8 cellular contexts compared by ENCODE assay signal in genomic region chr11:64318694-64319420, GRCh38. TPM values are rescaled to one million over a fixed set of nuclear protein-coding genes. Genes with fewer than 3 reads are reported as not detected.
DNase-seq lines count a peak whose midpoint lies in the region; ATAC-seq, FAIRE-seq and TF ChIP-seq lines count a peak whose summit lies in the region.

No MANE protein-coding gene starts in this region.

- POLR2A ChIA-PET in H1 (lab: Charles Lee; ENCODE audit: partially characterized antibody): interaction anchor here (1.0 to 6.6 kb wide), 10 partner anchors 11 to 134 kb away, joined by 3 to 61 read pairs (median 18); partner anchors contain the start of genes DNAJC4, NUDT22, STIP1 and TRPT1

- H3K27me3 Mint-ChIP-seq in CD4-positive, CD25-positive, alpha-beta regulatory T cell: no peaks in the 10 kb centered on the region
- H3K27me3 Mint-ChIP-seq in neural progenitor cell (ENCODE audit: insufficient read depth, low read depth): peaks cover 8% of the 10 kb centered on the region

- TF ChIP-seq RAD21 in H1 (IDR thresholded peaks at IDR 0.05 in 1 of 2, conservative IDR thresholded peaks at IDR 0.05 in 1 of 2; ENCODE audit: low read depth in 2 of 2, low read length in 2 of 2): no peak

- H3K18ac ChIP-seq in H1 (ENCODE audit: extremely low read depth, low read length): peak overlapping the region; percentile 24

- peak overlapping the region; percentile 29 for H4K91ac ChIP-seq in H1 (replicated peaks; ENCODE audit: insufficient read length, low read length)

- H3K79me2 ChIP-seq in H1 (ENCODE audit: control insufficient read depth in 1 of 2, insufficient read depth in 2 of 2, low read length in 2 of 2) (peaks cover 0 to 18% of the 10 kb centered on the region in 2 experiments; a peak in 1 of 4 replicates), neural progenitor cell (ENCODE audit: low read depth) (peaks cover 26% of the 10 kb centered on the region)

- peak overlapping the region; percentile 98 for H3K27ac ChIP-seq in CD4-positive, CD25-positive, alpha-beta regulatory T cell (ENCODE audit: insufficient read depth, low read length, poor library complexity, severe bottlenecking)
- peak overlapping the region; percentile 91; the same call in 1 of the 2 replicates for H3K27ac ChIP-seq in H1 (ENCODE audit: low read depth, low read length)
- H3K27ac ChIP-seq in neural progenitor cell: no peak overlapping the region

- peak overlapping the region; percentile 95 to 100 (median 99) for H3K27ac Mint-ChIP-seq in CD4-positive, CD25-positive, alpha-beta regulatory T cell
- H3K27ac Mint-ChIP-seq in neural progenitor cell: peak overlapping the region; percentile 30

- no peak for TF ChIP-seq CTCF in H1 (IDR thresholded peaks at IDR 0.05; ENCODE audit: control extremely low read depth in 1 of 3, insufficient read depth in 1 of 3, low read depth in 1 of 3, low read length in 3 of 3)
- no peak for TF ChIP-seq CTCF in neural progenitor cell (IDR thresholded peaks at IDR 0.05)

- H3K23ac ChIP-seq in H1 (ENCODE audit: insufficient read length): no peak overlapping the region

- no peak overlapping the region for H3K14ac ChIP-seq in H1 (ENCODE audit: insufficient read length)

- TF ChIP-seq POLR2A in H1 (IDR thresholded peaks at IDR 0.05; ENCODE audit: control extremely low read depth in 1 of 2, low read depth in 2 of 2, low read length in 2 of 2): no peak

- peaks cover 0 to 44% (median 26%) of the 10 kb centered on the region in 4 donors for H3K4me1 Mint-ChIP-seq in CD4-positive, CD25-positive, alpha-beta regulatory T cell
- H3K4me1 Mint-ChIP-seq in neural progenitor cell: peaks cover 17% of the 10 kb centered on the region

- H2BK20ac ChIP-seq in H1 (ENCODE audit: low read length): no peak overlapping the region

- peak overlapping the region; percentile 24 for H3K56ac ChIP-seq in H1 (replicated peaks; ENCODE audit: insufficient read length, low read depth, low read length)

- peak overlapping the region; percentile 60 to 75 for H3K4me2 ChIP-seq in H1 (ENCODE audit: insufficient read depth in 1 of 2, low read depth in 2 of 2, low read length in 2 of 2)
- H3K4me2 ChIP-seq in neural progenitor cell: peak overlapping the region; percentile 72

- no peak overlapping the region for H4K5ac ChIP-seq in H1 (ENCODE audit: insufficient read length, low read depth, low read length)

- no peaks in the 10 kb centered on the region for H3K9me3 Mint-ChIP-seq in CD4-positive, CD25-positive, alpha-beta regulatory T cell
- H3K9me3 Mint-ChIP-seq in neural progenitor cell: no peaks in the 10 kb centered on the region

- peak overlapping the region; percentile 15 for H3K4ac ChIP-seq in H1 (replicated peaks; ENCODE audit: insufficient read length, low read depth, low read length)

- H2BK12ac ChIP-seq in H1 (ENCODE audit: low read depth, low read length): peak overlapping the region; percentile 60; the same call in 1 of the 2 replicates

- no peak for ATAC-seq in CD4-positive, CD25-positive, alpha-beta regulatory T cell (ENCODE audit: low read depth in 2 of 2)
- ATAC-seq in HG02678 (IDR thresholded peaks at IDR 0.05; ENCODE audit: unreplicated experiment): no peak

- peaks cover 29% of the 10 kb centered on the region for H3F3A ChIP-seq in neural progenitor cell (ENCODE audit: low read depth)

- H3K9ac ChIP-seq in H1 (replicated peaks in 1 of 4; ENCODE audit: extremely low read depth in 1 of 4, low read depth in 3 of 4, low read length in 3 of 4) (peak overlapping the region in 3 of 4 experiments; percentile 7 to 56 (median 55); a peak in 5 of 7 replicates), neural progenitor cell (peak overlapping the region; percentile 55)

- no peak overlapping the region for H2BK120ac ChIP-seq in H1 (replicated peaks; ENCODE audit: low read depth, low read length)

- 14% methylated on average over 14 of the region's 18 CpGs; no CpG with 5 or more reads in 1 of the 2 experiments for WGBS in H1 (ENCODE audit: extremely low coverage in 1 of 2, insufficient coverage in 1 of 2, insufficient read length in 1 of 2, insufficient replicate concordance in 2 of 2, low coverage in 1 of 2, low lambda C conversion rate in 2 of 2, missing lambda C conversion rate in 1 of 2), 2 experiments

- H2BK5ac ChIP-seq in H1 (ENCODE audit: low read depth, low read length): peak overlapping the region; percentile 84

- no peaks in the 10 kb centered on the region for H3K9me3 ChIP-seq in CD4-positive, CD25-positive, alpha-beta regulatory T cell (ENCODE audit: control insufficient read depth in 2 of 2, low read length in 2 of 2)
- H3K9me3 ChIP-seq in H1 (ENCODE audit: insufficient read depth in 2 of 2, low read depth in 1 of 2, low read length in 1 of 2) (no peaks in the 10 kb centered on the region), neural progenitor cell (ENCODE audit: low read depth) (no peaks in the 10 kb centered on the region)

- FAIRE-seq in H1 (lab: Jason Lieb, UNC): no peak

- H4K8ac ChIP-seq in H1 (ENCODE audit: extremely low read depth, insufficient read depth, low read length): no peak overlapping the region

- H3K4me3 ChIP-seq in CD4-positive, CD25-positive, alpha-beta regulatory T cell (ENCODE audit: low read depth, low read length): peak overlapping the region; percentile 26
- peak overlapping the region; percentile 73 to 80 (median 77) for H3K4me3 ChIP-seq in H1 (ENCODE audit: extremely low read depth in 1 of 4, insufficient read depth in 2 of 4, low read depth in 3 of 4, low read length in 4 of 4)
- H3K4me3 ChIP-seq in neural progenitor cell: peak overlapping the region; percentile 82

- peaks cover 7% of the 10 kb centered on the region; the same call in 1 of the 2 replicates for H3K79me1 ChIP-seq in H1 (ENCODE audit: low read depth, low read length)

- peak overlapping the region; percentile 68; the same call in 1 of the 2 replicates for H2AK5ac ChIP-seq in H1 (ENCODE audit: low read depth, low read length)

- H3K4me1 ChIP-seq in CD4-positive, CD25-positive, alpha-beta regulatory T cell (ENCODE audit: control insufficient read depth, insufficient read depth, low read length, poor library complexity, severe bottlenecking): peaks cover 31% of the 10 kb centered on the region
- peaks cover 1 to 12% (median 6%) of the 10 kb centered on the region in 4 experiments; a peak in 6 of 7 replicates for H3K4me1 ChIP-seq in H1 (replicated peaks in 1 of 4; ENCODE audit: control insufficient read depth in 3 of 4, insufficient read depth in 4 of 4, low read length in 3 of 4)
- H3K4me1 ChIP-seq in neural progenitor cell: peaks cover 12% of the 10 kb centered on the region

- CTCF ChIA-PET in H1 (lab: Charles Lee; ENCODE audit: partially characterized antibody): interaction anchor here (1.0 to 20.8 kb wide), 6 partner anchors 15 to 334 kb away, joined by 3 to 614 read pairs (median 5); partner anchors contain the start of genes BAD and CCDC88B

- peaks cover 5% of the 10 kb centered on the region; the same call in 1 of the 2 replicates for H3K23me2 ChIP-seq in H1 (ENCODE audit: low read depth, low read length)

- peak in 1 of 3 donors; percentile 32 for DNase-seq in CD4-positive, CD25-positive, alpha-beta regulatory T cell
- DNase-seq in NCI-H69 (lab: John Stamatoyannopoulos, UW): peak; percentile 44
- DNase-seq in H1 (ENCODE audit: low read depth in 1 of 2, low spot score in 2 of 2): no peak
- no peak for DNase-seq in neural progenitor cell (ENCODE audit: low spot score)
- DNase-seq in HuH-7.5 (ENCODE audit: low spot score): no peak
- no peak for DNase-seq in stimulated activated CD4-positive, alpha-beta T cell treated with anti-CD3 and anti-CD28 coated beads, Interleukin-4, amount 100 ng/mL, for 24 hours
- DNase-seq in activated CD4-positive, alpha-beta T cell treated with anti-CD3 and anti-CD28 coated beads for 48 hours: no peak

- H3K4me3 Mint-ChIP-seq in CD4-positive, CD25-positive, alpha-beta regulatory T cell: peak overlapping the region; percentile 93 to 97 (median 96)
- H3K4me3 Mint-ChIP-seq in neural progenitor cell: peak overlapping the region; percentile 95

- H2AFZ ChIP-seq in H1 (ENCODE audit: low read length) (no peak overlapping the region), neural progenitor cell (replicated peaks) (peak overlapping the region; percentile 78)

- H4K20me1 ChIP-seq in H1 (replicated peaks in 1 of 2; ENCODE audit: control insufficient read depth in 1 of 2, insufficient read depth in 2 of 2, low read length in 2 of 2): peaks cover 0 to 3% of the 10 kb centered on the region in 2 experiments
- H4K20me1 ChIP-seq in neural progenitor cell (ENCODE audit: low read depth): peaks cover 12% of the 10 kb centered on the region

- no peaks in the 10 kb centered on the region for H3K27me3 ChIP-seq in CD4-positive, CD25-positive, alpha-beta regulatory T cell (ENCODE audit: control insufficient read depth, insufficient read depth, low read length)
- H3K27me3 ChIP-seq in H1 (replicated peaks in 1 of 4; ENCODE audit: control insufficient read depth in 3 of 4, extremely low read depth in 1 of 4, insufficient read depth in 3 of 4, low read length in 3 of 4): no peaks in the 10 kb centered on the region
- H3K27me3 ChIP-seq in neural progenitor cell: no peaks in the 10 kb centered on the region

- H3K36me3 ChIP-seq in CD4-positive, CD25-positive, alpha-beta regulatory T cell (ENCODE audit: control insufficient read depth, insufficient read depth, low read length): peaks cover 8% of the 10 kb centered on the region
- peaks cover 2 to 26% (median 14%) of the 10 kb centered on the region in 4 experiments; a peak in 7 of 8 replicates for H3K36me3 ChIP-seq in H1 (ENCODE audit: control insufficient read depth in 2 of 4, insufficient read depth in 4 of 4, low read length in 3 of 4)
- H3K36me3 ChIP-seq in neural progenitor cell: no peaks in the 10 kb centered on the region

- H2BK15ac ChIP-seq in H1 (ENCODE audit: low read length): peak overlapping the region; percentile 88; the same call in 1 of the 2 replicates

- H3K36me3 Mint-ChIP-seq in CD4-positive, CD25-positive, alpha-beta regulatory T cell: peaks cover 18% of the 10 kb centered on the region
- H3K36me3 Mint-ChIP-seq in neural progenitor cell: peaks cover 12% of the 10 kb centered on the region

- TF ChIP-seq EP300 in H1 (IDR thresholded peaks at IDR 0.05; ENCODE audit: borderline replicate concordance in 1 of 2, low read depth in 2 of 2, low read length in 2 of 2): no peak

RNA-seq across cellular contexts. Expression of gene PRDX5, which starts 0.9 kb away (rescaled TPM):
- 40.1 TPM for total RNA-seq in CD4-positive, CD25-positive, alpha-beta regulatory T cell
- 100 to 1,000 TPM; 170 to 217 (median 187) TPM for polyA plus RNA-seq in CD4-positive, CD25-positive, alpha-beta regulatory T cell
- total RNA-seq in H1 (2021; fragmentation: NEBNext Ultra II Directional; extraction: Animal tissue kit (Norgen Biotek cat#: 25700)): 201 and 225 TPM in 2 replicates
- 582 and 631 TPM in 2 replicates for polyA plus RNA-seq in H1 (2011; rRNA removed)
- polyA plus RNA-seq in H1 (2011; cell fraction: cytosol; rRNA removed): 623 TPM
- 281 TPM for polyA plus RNA-seq in H1 (2011; cell fraction: nucleus; rRNA removed)
- 323 to 414 TPM (median 375 TPM) in 4 replicates for polyA plus RNA-seq in H1 (2012, experiment 1 of 2)
- polyA plus RNA-seq in H1 (2012, experiment 2 of 2): 341 TPM
- polyA plus RNA-seq in H1 (2013, experiment 1 of 2): 135 TPM
- 134 TPM for polyA plus RNA-seq in H1 (2013, experiment 2 of 2)
- polyA minus RNA-seq in H1 (2011; rRNA and poly(A)+ RNA removed): 60.4 and 79.8 TPM in 2 replicates
- polyA minus RNA-seq in H1 (2011; cell fraction: cytosol; rRNA and poly(A)+ RNA removed): 77.1 TPM
- polyA minus RNA-seq in H1 (2011; cell fraction: nucleus; rRNA and poly(A)+ RNA removed): 54.4 TPM
- total RNA-seq in neural progenitor cell (ENCODE audit: low replicate concordance): 111 and 182 TPM in 2 replicates

RNA-seq across cellular contexts. Expression of gene TRMT112, which starts 1.5 kb away (rescaled TPM):
- 95.6 TPM for total RNA-seq in CD4-positive, CD25-positive, alpha-beta regulatory T cell
- polyA plus RNA-seq in CD4-positive, CD25-positive, alpha-beta regulatory T cell: 100 to 1,000 TPM; 418 to 512 (median 480) TPM
- 300 and 326 TPM in 2 replicates for total RNA-seq in H1 (2021; fragmentation: NEBNext Ultra II Directional; extraction: Animal tissue kit (Norgen Biotek cat#: 25700))
- polyA plus RNA-seq in H1 (2011; rRNA removed): 650 and 707 TPM in 2 replicates
- 604 TPM for polyA plus RNA-seq in H1 (2011; cell fraction: cytosol; rRNA removed)
- 183 TPM for polyA plus RNA-seq in H1 (2011; cell fraction: nucleus; rRNA removed)
- 380 to 473 TPM (median 438 TPM) in 4 replicates for polyA plus RNA-seq in H1 (2012, experiment 1 of 2)
- 1,230 TPM for polyA plus RNA-seq in H1 (2012, experiment 2 of 2)
- polyA plus RNA-seq in H1 (2013, experiment 1 of 2): 542 TPM
- 524 TPM for polyA plus RNA-seq in H1 (2013, experiment 2 of 2)
- 31.9 and 44.7 TPM in 2 replicates for polyA minus RNA-seq in H1 (2011; rRNA and poly(A)+ RNA removed)
- 101 TPM for polyA minus RNA-seq in H1 (2011; cell fraction: cytosol; rRNA and poly(A)+ RNA removed)
- 54.3 TPM for polyA minus RNA-seq in H1 (2011; cell fraction: nucleus; rRNA and poly(A)+ RNA removed)
- total RNA-seq in neural progenitor cell (ENCODE audit: low replicate concordance): 257 and 284 TPM in 2 replicates

RNA-seq across cellular contexts. Expression of gene ESRRA, which starts 13.5 kb away (rescaled TPM):
- 28.6 TPM for total RNA-seq in CD4-positive, CD25-positive, alpha-beta regulatory T cell
- 1 to 10 TPM; 6.0 to 7.4 (median 6.4) TPM for polyA plus RNA-seq in CD4-positive, CD25-positive, alpha-beta regulatory T cell
- 36.1 and 37.0 TPM in 2 replicates for total RNA-seq in H1 (2021; fragmentation: NEBNext Ultra II Directional; extraction: Animal tissue kit (Norgen Biotek cat#: 25700))
- 18.2 and 20.9 TPM in 2 replicates for polyA plus RNA-seq in H1 (2011; rRNA removed)
- polyA plus RNA-seq in H1 (2011; cell fraction: cytosol; rRNA removed): 24.8 TPM
- polyA plus RNA-seq in H1 (2011; cell fraction: nucleus; rRNA removed): 29.9 TPM
- polyA plus RNA-seq in H1 (2012, experiment 1 of 2): 24.8 to 32.6 TPM (median 31.0 TPM) in 4 replicates
- polyA plus RNA-seq in H1 (2012, experiment 2 of 2): 28.6 TPM
- 13.1 TPM for polyA plus RNA-seq in H1 (2013, experiment 1 of 2)
- 13.3 TPM for polyA plus RNA-seq in H1 (2013, experiment 2 of 2)
- 9.2 and 9.3 TPM in 2 replicates for polyA minus RNA-seq in H1 (2011; rRNA and poly(A)+ RNA removed)
- polyA minus RNA-seq in H1 (2011; cell fraction: cytosol; rRNA and poly(A)+ RNA removed): 19.5 TPM
- polyA minus RNA-seq in H1 (2011; cell fraction: nucleus; rRNA and poly(A)+ RNA removed): 13.9 TPM
- 5.5 and 22.0 TPM in 2 replicates for total RNA-seq in neural progenitor cell (ENCODE audit: low replicate concordance)

RNA-seq across cellular contexts. Expression of gene CATSPERZ, which starts 18.7 kb away (rescaled TPM):
- total RNA-seq in CD4-positive, CD25-positive, alpha-beta regulatory T cell: not detected
- polyA plus RNA-seq in CD4-positive, CD25-positive, alpha-beta regulatory T cell: not detected
- not detected in 2 replicates for total RNA-seq in H1 (2021; fragmentation: NEBNext Ultra II Directional; extraction: Animal tissue kit (Norgen Biotek cat#: 25700))
- polyA plus RNA-seq in H1 (2011; rRNA removed): 0.77 and 1.1 TPM in 2 replicates
- 0.85 TPM for polyA plus RNA-seq in H1 (2011; cell fraction: cytosol; rRNA removed)
- 1.6 TPM for polyA plus RNA-seq in H1 (2011; cell fraction: nucleus; rRNA removed)
- polyA plus RNA-seq in H1 (2012, experiment 1 of 2): 0.46 to 0.96 TPM (median 0.73 TPM) in 3 of 4 replicates, not detected in the other
- polyA plus RNA-seq in H1 (2012, experiment 2 of 2): 0.71 TPM
- polyA plus RNA-seq in H1 (2013, experiment 1 of 2): 0.49 TPM
- polyA plus RNA-seq in H1 (2013, experiment 2 of 2): 0.66 TPM
- polyA minus RNA-seq in H1 (2011; rRNA and poly(A)+ RNA removed): not detected in 2 replicates
- not detected for polyA minus RNA-seq in H1 (2011; cell fraction: cytosol; rRNA and poly(A)+ RNA removed)
- not detected for polyA minus RNA-seq in H1 (2011; cell fraction: nucleus; rRNA and poly(A)+ RNA removed)
- 0.22 TPM in 1 of 2 replicates, not detected in the other for total RNA-seq in neural progenitor cell (ENCODE audit: low replicate concordance)

RNA-seq across cellular contexts. Expression of gene CCDC88B, which starts 21.1 kb away (rescaled TPM):
- 144 TPM for total RNA-seq in CD4-positive, CD25-positive, alpha-beta regulatory T cell
- 10 to 100 TPM in 2 of 4 donors, 1 to 10 TPM in 2; 7.4 to 11.7 (median 9.7) TPM for polyA plus RNA-seq in CD4-positive, CD25-positive, alpha-beta regulatory T cell
- 11.2 and 12.5 TPM in 2 replicates for total RNA-seq in H1 (2021; fragmentation: NEBNext Ultra II Directional; extraction: Animal tissue kit (Norgen Biotek cat#: 25700))
- polyA plus RNA-seq in H1 (2011; rRNA removed): 5.9 and 7.9 TPM in 2 replicates
- polyA plus RNA-seq in H1 (2011; cell fraction: cytosol; rRNA removed): 10.0 TPM
- 36.8 TPM for polyA plus RNA-seq in H1 (2011; cell fraction: nucleus; rRNA removed)
- polyA plus RNA-seq in H1 (2012, experiment 1 of 2): 12.4 to 18.6 TPM (median 15.8 TPM) in 4 replicates
- 5.3 TPM for polyA plus RNA-seq in H1 (2012, experiment 2 of 2)
- 7.4 TPM for polyA plus RNA-seq in H1 (2013, experiment 1 of 2)
- polyA plus RNA-seq in H1 (2013, experiment 2 of 2): 6.3 TPM
- 1.1 and 1.8 TPM in 2 replicates for polyA minus RNA-seq in H1 (2011; rRNA and poly(A)+ RNA removed)
- polyA minus RNA-seq in H1 (2011; cell fraction: cytosol; rRNA and poly(A)+ RNA removed): 6.3 TPM
- polyA minus RNA-seq in H1 (2011; cell fraction: nucleus; rRNA and poly(A)+ RNA removed): 5.4 TPM
- total RNA-seq in neural progenitor cell (ENCODE audit: low replicate concordance): 0.62 and 9.0 TPM in 2 replicates

Comparison
In these comparisons a context has a peak if more than half of its experiments do, and no peak if none do; other contexts are left out.
1. H3K4me3 ChIP-seq: peak in every context shown above with its lines; median percentile 82 in neural progenitor cell; 77 in H1; 26 in CD4-positive, CD25-positive, alpha-beta regulatory T cell.